In genomic region chr5:151562019-151562707, GRCh38 we compare ENCODE assay signal across 19 cellular contexts. TPM values are rescaled to one million over a fixed set of nuclear protein-coding genes. Genes with fewer than 3 reads are reported as not detected.
"Had no signal": no experiment of that assay in that cellular context is flagged by ENCODE, and none has a peak within 500 bp of the region (broad histone marks: within the 10 kb centered on the region; RNA-seq: fewer than 3 reads in every experiment).

No MANE protein-coding gene starts in this region.

- H3K27me3 ChIP-seq: right atrium auricular region had no signal

- H3K4me3 ChIP-seq: cardiac muscle cell, mucosa of descending colon, prostate gland, right atrium auricular region had no signal

- H3K36me3 Mint-ChIP-seq: activated naive CD8-positive, alpha-beta T cell; naive thymus-derived CD4-positive, alpha-beta T cell had no signal

- ATAC-seq: effector memory CD8-positive, alpha-beta T cell; left cardiac atrium; mucosa of descending colon; naive thymus-derived CD4-positive, alpha-beta T cell had no signal

- H3K9me3 ChIP-seq: mucosa of descending colon, prostate gland, right atrium auricular region had no signal

- H3K27ac ChIP-seq: cardiac muscle cell, prostate gland, right atrium auricular region, WERI-Rb-1 had no signal

- H3K4me3 Mint-ChIP-seq: activated naive CD8-positive, alpha-beta T cell; activated T-cell treated with anti-CD3 and anti-CD28 coated beads, Interleukin-2, amount 50 U/mL, for 72 hours; effector memory CD8-positive, alpha-beta T cell; naive thymus-derived CD4-positive, alpha-beta T cell had no signal

- H3K36me3 ChIP-seq: cardiac muscle cell, prostate gland, right atrium auricular region, WERI-Rb-1 had no signal

- H3K4me1 ChIP-seq: prostate gland, right atrium auricular region had no signal

- DNase-seq: activated CD4-positive, alpha-beta T cell treated with anti-CD3 and anti-CD28 coated beads, Interleukin-2, amount 50 U/mL, for 4 hours; activated T-cell treated with anti-CD3 and anti-CD28 coated beads, Interleukin-2, amount 50 U/mL, for 72 hours; amniotic stem cell; effector memory CD8-positive, alpha-beta T cell; left cardiac atrium; mesenchymal stem cell; mucosa of descending colon; naive thymus-derived CD4-positive, alpha-beta T cell; stimulated activated CD4-positive, alpha-beta T cell treated with anti-CD3 and anti-CD28 coated beads, Interleukin-12 subunit alpha, Interleukin-12 subunit beta, amount 100 ng/mL, for 4 hours; stimulated activated CD4-positive, alpha-beta T cell treated with anti-CD3 and anti-CD28 coated beads, Interleukin-1b, Interleukin-23, amount 100 ng/mL, for 48 hours; stimulated activated CD8-positive, alpha-beta memory T cell treated with anti-CD3 and anti-CD28 coated beads, Interleukin-4, amount 100 ng/mL, for 48 hours; stimulated activated naive CD4-positive, alpha-beta T cell; WERI-Rb-1 had no signal

- H3K9me3 Mint-ChIP-seq: activated T-cell treated with anti-CD3 and anti-CD28 coated beads, Interleukin-2, amount 50 U/mL, for 72 hours; effector memory CD8-positive, alpha-beta T cell; naive thymus-derived CD4-positive, alpha-beta T cell had no signal

- H3K27ac Mint-ChIP-seq: activated naive CD8-positive, alpha-beta T cell; activated T-cell treated with anti-CD3 and anti-CD28 coated beads, Interleukin-2, amount 50 U/mL, for 72 hours; effector memory CD8-positive, alpha-beta T cell; naive thymus-derived CD4-positive, alpha-beta T cell had no signal

RNA-seq across cellular contexts. Expression of gene FAT2, which starts 29.0 kb away (rescaled TPM):
- total RNA-seq: activated CD8-positive, alpha-beta memory T cell treated with anti-CD3 and anti-CD28 coated beads for 36 hours; activated T-cell treated with anti-CD3 and anti-CD28 coated beads, Interleukin-2, amount 50 U/mL, for 72 hours; dermis microvascular lymphatic vessel endothelial cell; mucosa of descending colon; naive thymus-derived CD4-positive, alpha-beta T cell; right atrium auricular region had no signal
- polyA plus RNA-seq: naive thymus-derived CD4-positive, alpha-beta T cell had no signal
